ENCODE assay signal across 1 cellular context in the genomic region with DNA sequence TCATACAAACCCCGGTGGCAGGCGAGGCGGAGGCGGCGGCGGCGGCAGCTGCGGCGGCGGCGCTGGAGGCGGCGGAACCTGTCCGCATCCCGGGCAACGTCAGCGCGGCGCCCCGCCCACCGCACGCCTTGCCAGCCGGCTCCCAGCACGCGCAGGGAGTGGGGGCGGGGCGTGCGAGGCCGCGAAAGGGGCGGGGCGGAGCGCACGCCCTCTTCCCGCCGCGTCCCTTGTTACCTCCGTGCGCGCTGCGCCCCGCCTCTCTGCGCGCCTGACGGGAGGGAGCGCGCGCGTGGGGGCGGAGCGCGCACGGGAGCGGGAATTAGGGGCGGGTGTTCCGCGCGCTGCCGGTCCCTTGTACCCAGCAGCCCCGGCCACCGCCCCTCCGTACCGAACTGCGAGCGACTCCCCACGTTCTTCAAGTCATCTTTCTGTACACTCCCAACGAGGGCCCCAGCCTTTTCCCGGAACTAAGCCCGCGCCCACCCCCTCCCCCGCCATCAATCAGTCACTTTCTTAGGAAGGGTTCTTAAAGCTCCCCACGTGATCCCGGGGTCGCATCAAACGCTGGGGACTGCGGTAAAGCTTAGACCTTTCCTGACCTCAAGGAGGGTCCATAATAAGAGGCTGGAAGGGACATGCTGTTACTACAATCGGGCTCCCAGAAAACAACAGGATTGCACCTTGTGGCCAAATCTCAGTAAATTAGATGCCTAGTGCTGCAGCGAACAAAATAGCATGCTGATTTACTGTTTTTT.
A peak's percentile ranks its signal among the peaks of the same experiment; 100 is the strongest.
TF ChIP-seq lines count a peak whose summit lies in the region.

A gene with protein sequence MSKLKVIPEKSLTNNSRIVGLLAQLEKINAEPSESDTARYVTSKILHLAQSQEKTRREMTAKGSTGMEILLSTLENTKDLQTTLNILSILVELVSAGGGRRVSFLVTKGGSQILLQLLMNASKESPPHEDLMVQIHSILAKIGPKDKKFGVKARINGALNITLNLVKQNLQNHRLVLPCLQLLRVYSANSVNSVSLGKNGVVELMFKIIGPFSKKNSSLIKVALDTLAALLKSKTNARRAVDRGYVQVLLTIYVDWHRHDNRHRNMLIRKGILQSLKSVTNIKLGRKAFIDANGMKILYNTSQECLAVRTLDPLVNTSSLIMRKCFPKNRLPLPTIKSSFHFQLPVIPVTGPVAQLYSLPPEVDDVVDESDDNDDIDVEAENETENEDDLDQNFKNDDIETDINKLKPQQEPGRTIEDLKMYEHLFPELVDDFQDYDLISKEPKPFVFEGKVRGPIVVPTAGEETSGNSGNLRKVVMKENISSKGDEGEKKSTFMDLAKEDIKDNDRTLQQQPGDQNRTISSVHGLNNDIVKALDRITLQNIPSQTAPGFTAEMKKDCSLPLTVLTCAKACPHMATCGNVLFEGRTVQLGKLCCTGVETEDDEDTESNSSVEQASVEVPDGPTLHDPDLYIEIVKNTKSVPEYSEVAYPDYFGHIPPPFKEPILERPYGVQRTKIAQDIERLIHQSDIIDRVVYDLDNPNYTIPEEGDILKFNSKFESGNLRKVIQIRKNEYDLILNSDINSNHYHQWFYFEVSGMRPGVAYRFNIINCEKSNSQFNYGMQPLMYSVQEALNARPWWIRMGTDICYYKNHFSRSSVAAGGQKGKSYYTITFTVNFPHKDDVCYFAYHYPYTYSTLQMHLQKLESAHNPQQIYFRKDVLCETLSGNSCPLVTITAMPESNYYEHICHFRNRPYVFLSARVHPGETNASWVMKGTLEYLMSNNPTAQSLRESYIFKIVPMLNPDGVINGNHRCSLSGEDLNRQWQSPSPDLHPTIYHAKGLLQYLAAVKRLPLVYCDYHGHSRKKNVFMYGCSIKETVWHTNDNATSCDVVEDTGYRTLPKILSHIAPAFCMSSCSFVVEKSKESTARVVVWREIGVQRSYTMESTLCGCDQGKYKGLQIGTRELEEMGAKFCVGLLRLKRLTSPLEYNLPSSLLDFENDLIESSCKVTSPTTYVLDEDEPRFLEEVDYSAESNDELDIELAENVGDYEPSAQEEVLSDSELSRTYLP (minus strand): TSS at position 80 of the 755 bp plus-strand sequence. CDS start 29,421 bp downstream, outside the sequence.

TF ChIP-seq in HepG2, 621 proteins besides CTCF, POLR2A, EP300 and RAD21 (continued from another document and continues in another):
- TF ChIP-seq, protein P1, sequence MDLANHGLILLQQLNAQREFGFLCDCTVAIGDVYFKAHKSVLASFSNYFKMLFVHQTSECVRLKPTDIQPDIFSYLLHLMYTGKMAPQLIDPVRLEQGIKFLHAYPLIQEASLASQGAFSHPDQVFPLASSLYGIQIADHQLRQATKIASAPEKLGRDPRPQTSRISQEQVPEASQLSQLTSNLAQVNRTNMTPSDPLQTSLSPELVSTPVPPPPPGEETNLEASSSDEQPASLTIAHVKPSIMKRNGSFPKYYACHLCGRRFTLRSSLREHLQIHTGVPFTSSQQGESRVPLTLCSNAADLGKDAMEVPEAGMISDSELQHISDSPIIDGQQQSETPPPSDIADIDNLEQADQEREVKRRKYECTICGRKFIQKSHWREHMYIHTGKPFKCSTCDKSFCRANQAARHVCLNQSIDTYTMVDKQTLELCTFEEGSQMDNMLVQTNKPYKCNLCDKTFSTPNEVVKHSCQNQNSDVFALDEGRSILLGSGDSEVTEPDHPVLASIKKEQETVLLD (CRISPR knock-in tag; IDR thresholded peaks at IDR 0.05; ENCODE audit: low read depth) = peak; percentile 87; the same call in 1 of the 2 replicates
- TF ChIP-seq SP4 (CRISPR knock-in tag; IDR thresholded peaks at IDR 0.05) (peak; percentile 91), SRSF1 (optimal IDR thresholded peaks at IDR 0.05; ENCODE audit: low read depth, low read length) (no peak), DR1 (CRISPR knock-in tag; IDR thresholded peaks at IDR 0.05) (peak; percentile 19; the same call in 1 of the 2 replicates), ZMYM4 (CRISPR knock-in tag; IDR thresholded peaks at IDR 0.05) (0 out of 2 replicates have a peak, but pooled peaks have one; percentile 37), CBX1 (IDR thresholded peaks at IDR 0.05; ENCODE audit: low read depth) (no peak), LCORL (IDR thresholded peaks at IDR 0.05) (no peak), LCORL (CRISPR knock-in tag; IDR thresholded peaks at IDR 0.05) (0 out of 2 replicates have a peak, but pooled peaks have one; percentile 3), RXRA (CRISPR knock-in tag; IDR thresholded peaks at IDR 0.05) (no peak), U2AF1 (optimal IDR thresholded peaks at IDR 0.05; ENCODE audit: low read depth, low read length) (no peak), ZNF12 (CRISPR knock-in tag; IDR thresholded peaks at IDR 0.05) (0 out of 2 replicates have a peak, but pooled peaks have one; percentile 10), GPN1 (CRISPR knock-in tag; IDR thresholded peaks at IDR 0.05; ENCODE audit: borderline replicate concordance) (no peak), KLF15 (CRISPR knock-in tag; IDR thresholded peaks at IDR 0.05; ENCODE audit: borderline replicate concordance) (peak; percentile 5; the same call in 1 of the 2 replicates), HNRNPLL (IDR thresholded peaks at IDR 0.05; ENCODE audit: low read depth, low read length, poor library complexity, severe bottlenecking) (peak; percentile 89), ZNF138 (CRISPR knock-in tag; IDR thresholded peaks at IDR 0.05; ENCODE audit: low read depth) (0 out of 2 replicates have a peak, but pooled peaks have one; percentile 35), ZNF616 (CRISPR knock-in tag; IDR thresholded peaks at IDR 0.05; ENCODE audit: low read depth) (peak; percentile 29; the same call in 1 of the 2 replicates), SP5 (CRISPR knock-in tag; IDR thresholded peaks at IDR 0.05; ENCODE audit: borderline replicate concordance, low read depth) (peak; percentile 90)
- TF ChIP-seq, protein P2, sequence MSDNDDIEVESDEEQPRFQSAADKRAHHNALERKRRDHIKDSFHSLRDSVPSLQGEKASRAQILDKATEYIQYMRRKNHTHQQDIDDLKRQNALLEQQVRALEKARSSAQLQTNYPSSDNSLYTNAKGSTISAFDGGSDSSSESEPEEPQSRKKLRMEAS (IDR thresholded peaks at IDR 0.05) = peak; percentile 71
- TF ChIP-seq, protein P3, sequence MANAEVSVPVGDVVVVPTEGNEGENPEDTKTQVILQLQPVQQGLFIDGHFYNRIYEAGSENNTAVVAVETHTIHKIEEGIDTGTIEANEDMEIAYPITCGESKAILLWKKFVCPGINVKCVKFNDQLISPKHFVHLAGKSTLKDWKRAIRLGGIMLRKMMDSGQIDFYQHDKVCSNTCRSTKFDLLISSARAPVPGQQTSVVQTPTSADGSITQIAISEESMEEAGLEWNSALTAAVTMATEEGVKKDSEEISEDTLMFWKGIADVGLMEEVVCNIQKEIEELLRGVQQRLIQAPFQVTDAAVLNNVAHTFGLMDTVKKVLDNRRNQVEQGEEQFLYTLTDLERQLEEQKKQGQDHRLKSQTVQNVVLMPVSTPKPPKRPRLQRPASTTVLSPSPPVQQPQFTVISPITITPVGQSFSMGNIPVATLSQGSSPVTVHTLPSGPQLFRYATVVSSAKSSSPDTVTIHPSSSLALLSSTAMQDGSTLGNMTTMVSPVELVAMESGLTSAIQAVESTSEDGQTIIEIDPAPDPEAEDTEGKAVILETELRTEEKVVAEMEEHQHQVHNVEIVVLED (CRISPR knock-in tag; IDR thresholded peaks at IDR 0.05; ENCODE audit: borderline replicate concordance) = peak; percentile 93
- TF ChIP-seq, protein P4, sequence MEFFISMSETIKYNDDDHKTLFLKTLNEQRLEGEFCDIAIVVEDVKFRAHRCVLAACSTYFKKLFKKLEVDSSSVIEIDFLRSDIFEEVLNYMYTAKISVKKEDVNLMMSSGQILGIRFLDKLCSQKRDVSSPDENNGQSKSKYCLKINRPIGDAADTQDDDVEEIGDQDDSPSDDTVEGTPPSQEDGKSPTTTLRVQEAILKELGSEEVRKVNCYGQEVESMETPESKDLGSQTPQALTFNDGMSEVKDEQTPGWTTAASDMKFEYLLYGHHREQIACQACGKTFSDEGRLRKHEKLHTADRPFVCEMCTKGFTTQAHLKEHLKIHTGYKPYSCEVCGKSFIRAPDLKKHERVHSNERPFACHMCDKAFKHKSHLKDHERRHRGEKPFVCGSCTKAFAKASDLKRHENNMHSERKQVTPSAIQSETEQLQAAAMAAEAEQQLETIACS (CRISPR knock-in tag; IDR thresholded peaks at IDR 0.05) = peak; percentile 92
- TF ChIP-seq, protein P5, sequence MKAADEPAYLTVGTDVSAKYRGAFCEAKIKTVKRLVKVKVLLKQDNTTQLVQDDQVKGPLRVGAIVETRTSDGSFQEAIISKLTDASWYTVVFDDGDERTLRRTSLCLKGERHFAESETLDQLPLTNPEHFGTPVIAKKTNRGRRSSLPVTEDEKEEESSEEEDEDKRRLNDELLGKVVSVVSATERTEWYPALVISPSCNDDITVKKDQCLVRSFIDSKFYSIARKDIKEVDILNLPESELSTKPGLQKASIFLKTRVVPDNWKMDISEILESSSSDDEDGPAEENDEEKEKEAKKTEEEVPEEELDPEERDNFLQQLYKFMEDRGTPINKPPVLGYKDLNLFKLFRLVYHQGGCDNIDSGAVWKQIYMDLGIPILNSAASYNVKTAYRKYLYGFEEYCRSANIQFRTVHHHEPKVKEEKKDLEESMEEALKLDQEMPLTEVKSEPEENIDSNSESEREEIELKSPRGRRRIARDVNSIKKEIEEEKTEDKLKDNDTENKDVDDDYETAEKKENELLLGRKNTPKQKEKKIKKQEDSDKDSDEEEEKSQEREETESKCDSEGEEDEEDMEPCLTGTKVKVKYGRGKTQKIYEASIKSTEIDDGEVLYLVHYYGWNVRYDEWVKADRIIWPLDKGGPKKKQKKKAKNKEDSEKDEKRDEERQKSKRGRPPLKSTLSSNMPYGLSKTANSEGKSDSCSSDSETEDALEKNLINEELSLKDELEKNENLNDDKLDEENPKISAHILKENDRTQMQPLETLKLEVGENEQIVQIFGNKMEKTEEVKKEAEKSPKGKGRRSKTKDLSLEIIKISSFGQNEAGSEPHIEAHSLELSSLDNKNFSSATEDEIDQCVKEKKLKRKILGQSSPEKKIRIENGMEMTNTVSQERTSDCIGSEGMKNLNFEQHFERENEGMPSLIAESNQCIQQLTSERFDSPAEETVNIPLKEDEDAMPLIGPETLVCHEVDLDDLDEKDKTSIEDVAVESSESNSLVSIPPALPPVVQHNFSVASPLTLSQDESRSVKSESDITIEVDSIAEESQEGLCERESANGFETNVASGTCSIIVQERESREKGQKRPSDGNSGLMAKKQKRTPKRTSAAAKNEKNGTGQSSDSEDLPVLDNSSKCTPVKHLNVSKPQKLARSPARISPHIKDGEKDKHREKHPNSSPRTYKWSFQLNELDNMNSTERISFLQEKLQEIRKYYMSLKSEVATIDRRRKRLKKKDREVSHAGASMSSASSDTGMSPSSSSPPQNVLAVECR (CRISPR knock-in tag; IDR thresholded peaks at IDR 0.05; ENCODE audit: borderline replicate concordance) = peak; percentile 51; the same call in 1 of the 2 replicates
- TF ChIP-seq, protein P6, sequence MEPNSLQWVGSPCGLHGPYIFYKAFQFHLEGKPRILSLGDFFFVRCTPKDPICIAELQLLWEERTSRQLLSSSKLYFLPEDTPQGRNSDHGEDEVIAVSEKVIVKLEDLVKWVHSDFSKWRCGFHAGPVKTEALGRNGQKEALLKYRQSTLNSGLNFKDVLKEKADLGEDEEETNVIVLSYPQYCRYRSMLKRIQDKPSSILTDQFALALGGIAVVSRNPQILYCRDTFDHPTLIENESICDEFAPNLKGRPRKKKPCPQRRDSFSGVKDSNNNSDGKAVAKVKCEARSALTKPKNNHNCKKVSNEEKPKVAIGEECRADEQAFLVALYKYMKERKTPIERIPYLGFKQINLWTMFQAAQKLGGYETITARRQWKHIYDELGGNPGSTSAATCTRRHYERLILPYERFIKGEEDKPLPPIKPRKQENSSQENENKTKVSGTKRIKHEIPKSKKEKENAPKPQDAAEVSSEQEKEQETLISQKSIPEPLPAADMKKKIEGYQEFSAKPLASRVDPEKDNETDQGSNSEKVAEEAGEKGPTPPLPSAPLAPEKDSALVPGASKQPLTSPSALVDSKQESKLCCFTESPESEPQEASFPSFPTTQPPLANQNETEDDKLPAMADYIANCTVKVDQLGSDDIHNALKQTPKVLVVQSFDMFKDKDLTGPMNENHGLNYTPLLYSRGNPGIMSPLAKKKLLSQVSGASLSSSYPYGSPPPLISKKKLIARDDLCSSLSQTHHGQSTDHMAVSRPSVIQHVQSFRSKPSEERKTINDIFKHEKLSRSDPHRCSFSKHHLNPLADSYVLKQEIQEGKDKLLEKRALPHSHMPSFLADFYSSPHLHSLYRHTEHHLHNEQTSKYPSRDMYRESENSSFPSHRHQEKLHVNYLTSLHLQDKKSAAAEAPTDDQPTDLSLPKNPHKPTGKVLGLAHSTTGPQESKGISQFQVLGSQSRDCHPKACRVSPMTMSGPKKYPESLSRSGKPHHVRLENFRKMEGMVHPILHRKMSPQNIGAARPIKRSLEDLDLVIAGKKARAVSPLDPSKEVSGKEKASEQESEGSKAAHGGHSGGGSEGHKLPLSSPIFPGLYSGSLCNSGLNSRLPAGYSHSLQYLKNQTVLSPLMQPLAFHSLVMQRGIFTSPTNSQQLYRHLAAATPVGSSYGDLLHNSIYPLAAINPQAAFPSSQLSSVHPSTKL (CRISPR knock-in tag; IDR thresholded peaks at IDR 0.05) = 0 out of 2 replicates have a peak, but pooled peaks have one; percentile 6
- TF ChIP-seq, protein P7, sequence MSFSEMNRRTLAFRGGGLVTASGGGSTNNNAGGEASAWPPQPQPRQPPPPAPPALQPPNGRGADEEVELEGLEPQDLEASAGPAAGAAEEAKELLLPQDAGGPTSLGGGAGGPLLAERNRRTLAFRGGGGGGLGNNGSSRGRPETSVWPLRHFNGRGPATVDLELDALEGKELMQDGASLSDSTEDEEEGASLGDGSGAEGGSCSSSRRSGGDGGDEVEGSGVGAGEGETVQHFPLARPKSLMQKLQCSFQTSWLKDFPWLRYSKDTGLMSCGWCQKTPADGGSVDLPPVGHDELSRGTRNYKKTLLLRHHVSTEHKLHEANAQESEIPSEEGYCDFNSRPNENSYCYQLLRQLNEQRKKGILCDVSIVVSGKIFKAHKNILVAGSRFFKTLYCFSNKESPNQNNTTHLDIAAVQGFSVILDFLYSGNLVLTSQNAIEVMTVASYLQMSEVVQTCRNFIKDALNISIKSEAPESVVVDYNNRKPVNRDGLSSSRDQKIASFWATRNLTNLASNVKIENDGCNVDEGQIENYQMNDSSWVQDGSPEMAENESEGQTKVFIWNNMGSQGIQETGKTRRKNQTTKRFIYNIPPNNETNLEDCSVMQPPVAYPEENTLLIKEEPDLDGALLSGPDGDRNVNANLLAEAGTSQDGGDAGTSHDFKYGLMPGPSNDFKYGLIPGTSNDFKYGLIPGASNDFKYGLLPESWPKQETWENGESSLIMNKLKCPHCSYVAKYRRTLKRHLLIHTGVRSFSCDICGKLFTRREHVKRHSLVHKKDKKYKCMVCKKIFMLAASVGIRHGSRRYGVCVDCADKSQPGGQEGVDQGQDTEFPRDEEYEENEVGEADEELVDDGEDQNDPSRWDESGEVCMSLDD (CRISPR knock-in tag; IDR thresholded peaks at IDR 0.05; ENCODE audit: borderline replicate concordance) = peak; percentile 34; the same call in 1 of the 2 replicates
- TF ChIP-seq, protein P8, sequence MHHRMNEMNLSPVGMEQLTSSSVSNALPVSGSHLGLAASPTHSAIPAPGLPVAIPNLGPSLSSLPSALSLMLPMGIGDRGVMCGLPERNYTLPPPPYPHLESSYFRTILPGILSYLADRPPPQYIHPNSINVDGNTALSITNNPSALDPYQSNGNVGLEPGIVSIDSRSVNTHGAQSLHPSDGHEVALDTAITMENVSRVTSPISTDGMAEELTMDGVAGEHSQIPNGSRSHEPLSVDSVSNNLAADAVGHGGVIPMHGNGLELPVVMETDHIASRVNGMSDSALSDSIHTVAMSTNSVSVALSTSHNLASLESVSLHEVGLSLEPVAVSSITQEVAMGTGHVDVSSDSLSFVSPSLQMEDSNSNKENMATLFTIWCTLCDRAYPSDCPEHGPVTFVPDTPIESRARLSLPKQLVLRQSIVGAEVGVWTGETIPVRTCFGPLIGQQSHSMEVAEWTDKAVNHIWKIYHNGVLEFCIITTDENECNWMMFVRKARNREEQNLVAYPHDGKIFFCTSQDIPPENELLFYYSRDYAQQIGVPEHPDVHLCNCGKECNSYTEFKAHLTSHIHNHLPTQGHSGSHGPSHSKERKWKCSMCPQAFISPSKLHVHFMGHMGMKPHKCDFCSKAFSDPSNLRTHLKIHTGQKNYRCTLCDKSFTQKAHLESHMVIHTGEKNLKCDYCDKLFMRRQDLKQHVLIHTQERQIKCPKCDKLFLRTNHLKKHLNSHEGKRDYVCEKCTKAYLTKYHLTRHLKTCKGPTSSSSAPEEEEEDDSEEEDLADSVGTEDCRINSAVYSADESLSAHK (CRISPR knock-in tag; IDR thresholded peaks at IDR 0.05; ENCODE audit: borderline replicate concordance) = no peak
